21 cellular contexts compared by ENCODE assay signal in the genomic region with DNA sequence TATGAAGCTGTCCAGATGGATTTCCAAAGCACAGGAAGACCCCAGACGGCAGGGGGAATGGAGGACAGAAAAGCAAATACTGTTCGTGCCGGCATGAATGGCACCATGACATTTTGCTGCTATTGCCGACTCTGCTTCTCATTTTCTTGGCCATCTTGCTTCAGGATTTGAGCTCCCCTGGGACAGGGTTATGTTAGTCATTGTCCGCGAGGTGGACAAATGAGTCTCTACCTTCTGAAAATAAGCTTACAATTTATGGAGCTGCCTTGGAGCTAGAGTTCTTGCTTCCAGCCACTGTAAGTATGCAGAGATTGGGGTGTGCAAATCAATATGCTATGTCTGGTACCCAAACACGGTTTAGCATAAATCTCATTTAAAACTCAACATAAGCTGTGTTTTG.
"Had no signal": no experiment of that assay in that cellular context is flagged by ENCODE, and none has a peak within 500 bp of the region (broad histone marks: within the 10 kb centered on the region; RNA-seq: fewer than 3 reads in every experiment).

No MANE protein-coding gene starts in this region.

- H3K9me3 ChIP-seq: esophagus squamous epithelium, heart right ventricle, neutrophil, tibial artery had no signal

- H3K36me3 Mint-ChIP-seq: activated naive CD4-positive, alpha-beta T cell treated with anti-CD3 and anti-CD28 coated beads, Interleukin-2, amount 50 U/mL, for 72 hours; natural killer cell treated with Interleukin-12 subunit alpha and Interleukin-12 subunit beta and Interleukin-15 and Interleukin-18, amount 100 ng/mL, for 72 hours had no signal

- H3K27ac ChIP-seq: coronary artery, esophagus squamous epithelium, heart right ventricle, neutrophil, parathyroid adenoma had no signal

- H2AFZ ChIP-seq: parathyroid adenoma had no signal

- H3K4me1 Mint-ChIP-seq: stimulated activated naive CD8-positive, alpha-beta T cell treated with anti-CD3 and anti-CD28 coated beads, Interleukin-15, amount 100 ng/mL, for 72 hours had no signal

- H3K4me3 ChIP-seq: coronary artery, esophagus squamous epithelium, heart right ventricle, lung, tibial artery had no signal

- FAIRE-seq: TTC549, urothelium cell line had no signal

- DNase-seq: activated CD4-positive, alpha-beta T cell treated with anti-CD3 and anti-CD28 coated beads for 1 hour; activated CD4-positive, alpha-beta T cell treated with anti-CD3 and anti-CD28 coated beads, Interleukin-2, amount 50 U/mL, for 1 hour; activated T-cell treated with anti-CD3 and anti-CD28 coated beads, Interleukin-2, amount 50 U/mL, for 1 hour; aorta; esophagus squamous epithelium; heart right ventricle; midbrain; stimulated activated CD4-positive, alpha-beta T cell treated with anti-CD3 and anti-CD28 coated beads, Interleukin-1b, Interleukin-23, amount 100 ng/mL, for 48 hours; stimulated activated naive CD8-positive, alpha-beta T cell treated with anti-CD3 and anti-CD28 coated beads, Interleukin-15, amount 100 ng/mL, for 72 hours; T-helper 1 cell; tibial artery had no signal

- H3K36me3 ChIP-seq: esophagus squamous epithelium, heart right ventricle, neutrophil, tibial artery had no signal

- H3K4me1 ChIP-seq: parathyroid adenoma had no signal

- H3K79me2 ChIP-seq: parathyroid adenoma had no signal

- H3K9ac ChIP-seq: parathyroid adenoma had no signal

- H3K9me3 Mint-ChIP-seq: natural killer cell treated with Interleukin-12 subunit alpha and Interleukin-12 subunit beta and Interleukin-15 and Interleukin-18, amount 100 ng/mL, for 72 hours; stimulated activated naive CD8-positive, alpha-beta T cell treated with anti-CD3 and anti-CD28 coated beads, Interleukin-15, amount 100 ng/mL, for 72 hours had no signal

- H3K4me3 Mint-ChIP-seq: natural killer cell treated with Interleukin-12 subunit alpha and Interleukin-12 subunit beta and Interleukin-15 and Interleukin-18, amount 100 ng/mL, for 72 hours; stimulated activated naive CD8-positive, alpha-beta T cell treated with anti-CD3 and anti-CD28 coated beads, Interleukin-15, amount 100 ng/mL, for 72 hours had no signal

- H3K27ac Mint-ChIP-seq: activated naive CD4-positive, alpha-beta T cell treated with anti-CD3 and anti-CD28 coated beads, Interleukin-2, amount 50 U/mL, for 72 hours; natural killer cell treated with Interleukin-12 subunit alpha and Interleukin-12 subunit beta and Interleukin-15 and Interleukin-18, amount 100 ng/mL, for 72 hours had no signal

- H3K27me3 ChIP-seq: heart right ventricle, tibial artery had no signal

- ATAC-seq: activated naive CD4-positive, alpha-beta T cell treated with anti-CD3 and anti-CD28 coated beads, Interleukin-2, amount 50 U/mL, for 72 hours; heart right ventricle; left lobe of liver; natural killer cell treated with Interleukin-12 subunit alpha and Interleukin-12 subunit beta and Interleukin-15 and Interleukin-18, amount 100 ng/mL, for 72 hours; right cardiac atrium; stimulated activated naive CD8-positive, alpha-beta T cell treated with anti-CD3 and anti-CD28 coated beads, Interleukin-15, amount 100 ng/mL, for 72 hours had no signal
